In the genomic region with DNA sequence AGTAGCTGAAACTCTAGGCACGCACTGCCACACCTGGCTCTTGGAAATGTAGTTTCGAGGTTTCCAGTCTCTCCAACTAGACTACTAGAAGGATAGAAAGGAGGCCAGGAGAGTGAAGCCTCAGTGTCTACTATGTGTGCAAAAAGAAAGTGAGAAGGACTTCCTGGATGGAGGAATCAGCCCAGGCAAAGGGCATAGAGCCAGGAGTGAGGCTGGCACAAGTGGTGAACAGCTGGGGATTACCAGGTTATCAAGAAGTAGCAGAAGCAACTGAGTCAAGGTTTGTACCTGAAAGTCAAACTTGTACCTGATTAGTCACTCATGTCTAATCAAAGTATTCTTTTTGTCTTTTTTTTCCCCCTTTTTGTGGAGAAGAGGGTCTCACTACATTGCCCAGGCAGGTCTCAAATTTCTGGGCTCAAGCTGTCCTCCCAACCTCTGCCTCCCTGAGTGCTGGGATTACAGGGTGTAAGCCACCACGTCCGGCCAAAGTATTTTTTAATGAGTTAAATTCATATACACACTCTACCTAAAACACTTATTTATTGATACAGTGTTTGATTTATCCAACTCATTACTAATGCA, we compare ENCODE assay signal across 16 cellular contexts.
"Had no signal": no experiment of that assay in that cellular context is flagged by ENCODE, and none has a peak within 500 bp of the region (broad histone marks: within the 10 kb centered on the region; RNA-seq: fewer than 3 reads in every experiment).

No MANE protein-coding gene starts in this region.

- H3K36me3 ChIP-seq: ovary, right atrium auricular region, sigmoid colon, tibial nerve had no signal

- ATAC-seq: natural killer cell; stimulated activated naive CD8-positive, alpha-beta T cell treated with anti-CD3 and anti-CD28 coated beads, Interleukin-15, Interleukin-2, amounts not matched to agents 100 U/mL and 50 U/mL, for 24 hours had no signal

- H3K27ac ChIP-seq: hepatocyte, ovary, right atrium auricular region, sigmoid colon, skin epidermis, testis, tibial nerve had no signal

- H3K4me3 ChIP-seq: hepatocyte, ovary, right atrium auricular region, sigmoid colon, skin epidermis, testis, tibial nerve had no signal

- H3K9me3 ChIP-seq: ovary, right atrium auricular region, sigmoid colon, testis, tibial nerve had no signal

- H3K79me2 ChIP-seq: hepatocyte had no signal

- H2AFZ ChIP-seq: hepatocyte had no signal

- H3K4me2 ChIP-seq: hepatocyte had no signal

- H3K4me1 ChIP-seq: right atrium auricular region, sigmoid colon, testis, tibial nerve had no signal

- H3K27me3 ChIP-seq: hepatocyte, ovary, right atrium auricular region, sigmoid colon, testis, tibial nerve had no signal

- DNase-seq: cerebellar nuclear complex; dermis blood vessel endothelial cell; erythroblast; foreskin melanocyte; head of caudate nucleus; natural killer cell; nucleus accumbens; ovary; sigmoid colon; stimulated activated CD4-positive, alpha-beta T cell treated with anti-CD3 and anti-CD28 coated beads, Interleukin-12 subunit alpha, Interleukin-12 subunit beta, amount 100 ng/mL, for 4 hours; stimulated activated naive CD8-positive, alpha-beta T cell treated with anti-CD3 and anti-CD28 coated beads, Interleukin-15, Interleukin-2, amounts not matched to agents 100 U/mL and 50 U/mL, for 24 hours; testis had no signal
